9 cellular contexts compared by ENCODE assay signal in the genomic region with DNA sequence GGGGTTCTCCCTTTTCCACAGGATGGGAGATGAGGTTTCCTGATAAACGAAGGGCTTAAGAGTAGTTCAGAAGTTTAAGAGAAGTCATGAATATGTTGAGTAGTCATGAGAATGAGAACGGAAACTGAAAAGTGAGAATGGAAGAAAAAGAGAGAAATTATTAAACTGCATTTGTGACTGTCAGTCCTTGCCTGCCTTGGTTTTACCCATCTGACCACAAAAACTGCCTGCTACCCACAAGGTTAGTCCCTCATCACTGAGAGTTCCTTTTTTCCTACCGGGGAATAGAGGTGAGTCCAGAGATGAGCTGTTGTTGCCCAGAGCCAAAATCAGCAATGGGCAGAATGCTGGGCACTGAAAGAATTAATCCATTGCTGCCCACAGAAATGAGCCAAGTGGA.
DNase-seq lines count a peak whose midpoint lies in the region; ATAC-seq lines count a peak whose summit lies in the region.
"Had no signal": no experiment of that assay in that cellular context is flagged by ENCODE, and none has a peak within 500 bp of the region (broad histone marks: within the 10 kb centered on the region; RNA-seq: fewer than 3 reads in every experiment).

No MANE protein-coding gene starts in this region.

- peak; percentile 95 for ATAC-seq in GM18498 (IDR thresholded peaks at IDR 0.05; ENCODE audit: unreplicated experiment)
- ATAC-seq in GM19397 (IDR thresholded peaks at IDR 0.05; ENCODE audit: unreplicated experiment), result peak; percentile 88
- ATAC-seq in HG02870 (IDR thresholded peaks at IDR 0.05; ENCODE audit: unreplicated experiment), result peak; percentile 94
- peak; percentile 93 for ATAC-seq in HG03565 (IDR thresholded peaks at IDR 0.05; ENCODE audit: unreplicated experiment)

- DNase-seq in kidney glomerular epithelial cell (lab: John Stamatoyannopoulos, UW) (no peak), HUDEP-2 (lab: John Stamatoyannopoulos, UW; ENCODE audit: unreplicated experiment in 76 of 76) (no peak), superior temporal gyrus (ENCODE audit: extremely low spot score) (no peak), NCI-H526 (lab: John Stamatoyannopoulos, UW) (no peak)
- DNase-seq: NCI-H526 treated with DMSO at 0.1 percent for 48 hours had no signal
